In the genomic region with DNA sequence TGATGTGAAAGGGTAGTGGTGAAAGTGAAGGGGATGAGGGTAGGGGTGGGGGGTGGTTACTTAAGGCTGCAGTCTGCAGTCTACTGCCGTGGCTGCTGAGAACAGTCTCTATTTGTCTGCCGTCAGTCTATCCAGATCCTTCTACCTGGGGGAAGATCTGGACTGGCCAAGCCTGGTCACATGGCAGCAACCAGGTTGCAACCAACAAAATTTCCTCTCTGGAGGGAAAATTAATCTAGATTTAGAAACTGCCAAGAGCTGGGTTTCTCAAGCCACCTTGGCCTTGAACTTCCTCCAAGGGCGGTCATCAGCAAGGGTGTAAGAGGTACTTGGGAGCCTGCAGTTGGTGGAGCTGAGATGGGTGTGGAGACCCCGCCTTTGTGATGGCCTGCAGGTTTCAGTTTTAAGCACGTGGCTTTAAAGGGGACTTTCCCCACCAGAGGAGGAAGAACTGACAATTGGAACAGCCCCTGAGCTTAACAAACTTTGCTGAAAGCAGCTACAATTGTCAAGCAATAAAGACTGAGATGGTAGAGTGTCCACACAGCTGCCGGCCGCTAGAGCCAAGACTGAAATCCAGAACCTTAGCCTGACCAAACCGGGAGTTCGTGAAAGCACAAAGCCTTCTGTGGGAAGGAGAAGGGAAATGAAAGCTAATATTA, we compare ENCODE assay signal across 8 cellular contexts. TPM values are rescaled to one million over a fixed set of nuclear protein-coding genes. Genes with fewer than 3 reads are reported as not detected.
A peak's percentile ranks its signal among the peaks of the same experiment; 100 is the strongest.
DNase-seq lines count a peak whose midpoint lies in the region; ATAC-seq, FAIRE-seq and TF ChIP-seq lines count a peak whose summit lies in the region.

No MANE protein-coding gene starts in this region.

- H3K4me3 ChIP-seq in OCI-LY7 (ENCODE audit: low read depth, low read length, poor library complexity, severe bottlenecking) (peak overlapping the region; percentile 31), suprapubic skin (no peak overlapping the region)

- H3K4me1 Mint-ChIP-seq in activated naive CD4-positive, alpha-beta T cell treated with anti-CD3 and anti-CD28 coated beads, Interleukin-2, amount 10 ng/mL, durations not matched to agents 7 days and 5 days: peaks cover 70% of the 10 kb centered on the region

- TF ChIP-seq CTCF in OCI-LY7 (conservative IDR thresholded peaks at IDR 0.05; ENCODE audit: low read length) (no peak), suprapubic skin (IDR thresholded peaks at IDR 0.05) (no peak)

- peaks cover 34% of the 10 kb centered on the region for H3K36me3 Mint-ChIP-seq in activated naive CD4-positive, alpha-beta T cell treated with anti-CD3 and anti-CD28 coated beads, Interleukin-2, amount 10 ng/mL, durations not matched to agents 7 days and 5 days

- intact Hi-C loops in OCI-LY7 (cut with micrococcal nuclease; ENCODE audit: unreplicated experiment): no loop called here
- intact Hi-C loops in left ventricle myocardium superior (cut with micrococcal nuclease): no loop called here

- H3K36me3 ChIP-seq in OCI-LY7 (ENCODE audit: insufficient read depth, low read length): 0 out of 2 replicates have a peak, but pooled peaks cover 4% of the 10 kb centered on the region
- H3K36me3 ChIP-seq in suprapubic skin: no peaks in the 10 kb centered on the region

- FAIRE-seq in urothelium cell line (lab: Jason Lieb, UNC): no peak

- POLR2A ChIA-PET in OCI-LY7 (lab: Charles Lee): interaction anchor here (0.6 to 10.8 kb wide), 19 partner anchors 9 to 626 kb away, joined by 3 to 107 read pairs (median 5); a partner anchor contains a TSS

- H3K4me1 ChIP-seq in OCI-LY7 (ENCODE audit: insufficient read depth, low read length, poor library complexity, severe bottlenecking) (peaks cover 51% of the 10 kb centered on the region), suprapubic skin (no peaks in the 10 kb centered on the region)

- no peaks in the 10 kb centered on the region for H3K9me3 ChIP-seq in OCI-LY7 (ENCODE audit: low read length)
- no peaks in the 10 kb centered on the region for H3K9me3 ChIP-seq in suprapubic skin

- TF ChIP-seq POLR2A in suprapubic skin (IDR thresholded peaks at IDR 0.05): no peak

- H3K4me2 ChIP-seq in OCI-LY7 (ENCODE audit: low read length): peak overlapping the region; percentile 60

- H3K4me3 Mint-ChIP-seq in activated naive CD4-positive, alpha-beta T cell treated with anti-CD3 and anti-CD28 coated beads, Interleukin-2, amount 10 ng/mL, durations not matched to agents 7 days and 5 days: peak overlapping the region; percentile 62

- WGBS in suprapubic skin: 67% methylated on average over 9 of the region's 9 CpGs

- BruUV-seq in OCI-LY7 (replicated peaks; lab: Mats Ljungman, UMichigan): no TSS peak

- H3K27me3 Mint-ChIP-seq in activated naive CD4-positive, alpha-beta T cell treated with anti-CD3 and anti-CD28 coated beads, Interleukin-2, amount 10 ng/mL, durations not matched to agents 7 days and 5 days: no peaks in the 10 kb centered on the region

- no peaks in the 10 kb centered on the region for H4K20me1 ChIP-seq in OCI-LY7 (ENCODE audit: insufficient read depth, low read length)

- H3K27me3 ChIP-seq in suprapubic skin: no peaks in the 10 kb centered on the region

- TF ChIP-seq EP300 in suprapubic skin (IDR thresholded peaks at IDR 0.05): no peak

- no peaks in the 10 kb centered on the region for H3K79me2 ChIP-seq in OCI-LY7 (ENCODE audit: insufficient read depth, low read depth, low read length)

- DNase-seq in OCI-LY7 (ENCODE audit: low spot score) (peak; percentile 94), urothelium cell line (ENCODE audit: low spot score) (no peak), suprapubic skin (ENCODE audit: low spot score in 2 of 2) (no peak), left ventricle myocardium superior (no peak)
- peak; percentile 90 for DNase-seq in activated naive CD4-positive, alpha-beta T cell treated with anti-CD3 and anti-CD28 coated beads, Interleukin-2, amount 10 ng/mL, durations not matched to agents 7 days and 5 days
- DNase-seq in stimulated activated CD4-positive, alpha-beta T cell treated with anti-CD3 and anti-CD28 coated beads, Interleukin-1b, Interleukin-23, amount 100 ng/mL, for 1 hour (ENCODE audit: low read depth in 2 of 2): peak; percentile 28 to 39

- H2AFZ ChIP-seq in OCI-LY7 (ENCODE audit: low read length): peak overlapping the region; percentile 61

- H3K27ac ChIP-seq in OCI-LY7 (ENCODE audit: low read depth, low read length, poor library complexity, severe bottlenecking) (peak overlapping the region; percentile 80), suprapubic skin (no peak overlapping the region)

- peak overlapping the region; percentile 98 for H3K27ac Mint-ChIP-seq in activated naive CD4-positive, alpha-beta T cell treated with anti-CD3 and anti-CD28 coated beads, Interleukin-2, amount 10 ng/mL, durations not matched to agents 7 days and 5 days

- CTCF ChIA-PET in OCI-LY7 (lab: Charles Lee; ENCODE audit: unreplicated experiment): interaction anchor here (0.6 to 2.3 kb wide), 4 partner anchors 14 to 122 kb away, joined by 3 to 11 read pairs (median 4); no protein-coding TSS in a partner anchor
- CTCF ChIA-PET in activated naive CD4-positive, alpha-beta T cell treated with anti-CD3 and anti-CD28 coated beads, Interleukin-2, amount 10 ng/mL, durations not matched to agents 7 days and 5 days (lab: Charles Lee): interaction anchor here (0.8 to 9.6 kb wide), 7 partner anchors 10 to 90 kb away, joined by 3 to 105 read pairs (median 3); no protein-coding TSS in a partner anchor

- H3K9me2 ChIP-seq in OCI-LY7 (ENCODE audit: insufficient read depth, low read length): no peaks in the 10 kb centered on the region

- peaks cover 3% of the 10 kb centered on the region for H3K9me3 Mint-ChIP-seq in activated naive CD4-positive, alpha-beta T cell treated with anti-CD3 and anti-CD28 coated beads, Interleukin-2, amount 10 ng/mL, durations not matched to agents 7 days and 5 days

- ATAC-seq in GM18502 (IDR thresholded peaks at IDR 0.05; ENCODE audit: poor library complexity, unreplicated experiment) (peak; percentile 78), HG02763 (IDR thresholded peaks at IDR 0.05; ENCODE audit: unreplicated experiment) (peak; percentile 86), left ventricle myocardium superior (no peak)

RNA-seq across cellular contexts. Expression of a gene that starts 31.4 kb away (rescaled TPM):
- total RNA-seq in OCI-LY7 (2014; rRNA removed; shearing (Covaris generic)): 42.2 and 63.0 TPM in 2 replicates
- total RNA-seq in OCI-LY7 (2022) (95.1 and 108 TPM in 2 replicates), suprapubic skin (10 to 100 TPM; 23.5 to 42.6 (median 29.3) TPM), left ventricle myocardium superior (94.3 TPM)

RNA-seq across cellular contexts. Expression of a gene that starts 34.1 kb away (rescaled TPM):
- total RNA-seq in OCI-LY7 (2014; rRNA removed; shearing (Covaris generic)): 1,901 and 3,039 TPM in 2 replicates
- total RNA-seq in OCI-LY7 (2022): 869 and 903 TPM in 2 replicates
- total RNA-seq in suprapubic skin: 1,000 to 10,000 TPM in 2 of 4 donors, 100 to 1,000 TPM in 2; 859 to 1,108 (median 964) TPM
- total RNA-seq in left ventricle myocardium superior: 450 TPM

RNA-seq across cellular contexts. Expression of a gene that starts 58.7 kb away (rescaled TPM):
- 0.49 and 1.9 TPM in 2 replicates for total RNA-seq in OCI-LY7 (2014; rRNA removed; shearing (Covaris generic))
- total RNA-seq in OCI-LY7 (2022) (1.6 and 1.8 TPM in 2 replicates), suprapubic skin (1 to 10 TPM in 2 of 4 donors, under 1 TPM in 1, not detected in 1; 0.68 to 2.4 (median 1.7) TPM), left ventricle myocardium superior (0.62 TPM)

Comparison
In these comparisons a context has a peak if more than half of its experiments do, and no peak if none do; other contexts are left out.
1. DNase-seq: peak in OCI-LY7 (single experiment), activated naive CD4-positive, alpha-beta T cell treated with anti-CD3 and anti-CD28 coated beads, Interleukin-2, amount 10 ng/mL, durations not matched to agents 7 days and 5 days (single experiment) and stimulated activated CD4-positive, alpha-beta T cell treated with anti-CD3 and anti-CD28 coated beads, Interleukin-1b, Interleukin-23, amount 100 ng/mL, for 1 hour (2 of 2); none in urothelium cell line (single experiment), suprapubic skin (0 of 2) and left ventricle myocardium superior (single experiment).